Comparison of ENCODE assay signal across 1 cellular context in the genomic region with DNA sequence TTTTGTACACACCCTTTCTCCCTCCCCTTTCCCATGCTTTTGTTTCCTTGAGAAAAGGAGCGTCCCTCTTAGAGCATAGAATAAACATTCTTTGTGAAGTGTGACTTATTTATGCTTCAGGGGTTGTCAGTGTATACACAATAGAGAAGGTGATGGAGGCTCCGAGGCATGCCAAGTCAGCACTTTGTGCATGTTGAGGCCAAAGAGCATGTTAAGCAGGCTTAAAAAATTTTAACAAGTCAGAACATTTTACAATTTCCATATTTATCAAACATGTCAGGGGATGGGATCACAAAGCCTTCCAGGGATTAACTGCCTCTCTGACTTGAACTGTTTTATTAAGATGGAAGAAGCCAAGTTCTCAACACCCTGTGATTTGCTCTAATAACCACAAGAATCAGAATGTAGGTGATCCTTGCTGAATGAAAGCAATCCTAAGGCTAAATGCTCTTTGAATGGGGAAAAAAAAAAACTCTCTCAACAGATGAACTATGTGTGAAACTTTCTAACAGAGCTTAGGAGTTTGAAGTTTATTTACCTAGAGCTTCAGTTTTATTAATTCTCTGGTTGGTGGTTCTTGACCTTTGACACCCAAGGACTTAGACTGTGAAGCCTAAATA.
TF ChIP-seq lines count a peak whose summit lies in the region.

No MANE protein-coding gene starts in this region.

TF ChIP-seq in WTC11, 78 proteins besides CTCF, POLR2A, EP300 and RAD21 (continued from another document):
- TF ChIP-seq ZNF532 (CRISPR knock-in tag; IDR thresholded peaks at IDR 0.05; ENCODE audit: borderline replicate concordance) (no peak), TCF7 (CRISPR knock-in tag; IDR thresholded peaks at IDR 0.05; ENCODE audit: low read depth) (no peak), ZNF281 (CRISPR knock-in tag; IDR thresholded peaks at IDR 0.05) (no peak), FOXP1 (CRISPR knock-in tag; IDR thresholded peaks at IDR 0.05; ENCODE audit: borderline replicate concordance) (no peak), ZNF263 (CRISPR knock-in tag; IDR thresholded peaks at IDR 0.05; ENCODE audit: low read depth) (no peak), ELF4 (CRISPR knock-in tag; IDR thresholded peaks at IDR 0.05; ENCODE audit: low read depth) (no peak), SMAD3 (CRISPR knock-in tag; IDR thresholded peaks at IDR 0.05; ENCODE audit: borderline replicate concordance) (no peak), ZBTB21 (CRISPR knock-in tag; IDR thresholded peaks at IDR 0.05; ENCODE audit: borderline replicate concordance) (no peak), FOXJ3 (CRISPR knock-in tag; IDR thresholded peaks at IDR 0.05; ENCODE audit: borderline replicate concordance) (no peak)
